Comparison of ENCODE assay signal across 8 cellular contexts in the genomic region with DNA sequence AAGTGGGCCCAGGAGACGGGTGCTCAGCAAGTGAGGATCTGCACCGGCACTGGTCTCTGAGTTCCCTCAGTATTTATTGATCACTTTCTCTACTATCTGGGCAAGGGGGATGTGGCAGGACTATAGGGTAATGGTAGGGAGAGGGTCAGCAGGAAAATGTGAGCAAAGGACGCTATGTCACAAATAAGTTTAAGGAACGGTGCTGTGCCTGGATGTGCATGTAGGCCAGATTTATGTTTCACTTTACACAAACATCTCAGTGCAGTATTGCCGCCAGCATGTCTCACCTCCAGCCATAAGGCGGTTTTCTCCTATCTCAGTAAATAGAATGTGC. TPM values are rescaled to one million over a fixed set of nuclear protein-coding genes. Genes with fewer than 3 reads are reported as not detected.
DNase-seq lines count a peak whose midpoint lies in the region; ATAC-seq and TF ChIP-seq lines count a peak whose summit lies in the region.
"Not testable (repeated sequence)": the region's sequence is repeated elsewhere in the genome, so short reads cannot be mapped to it uniquely, and the experiment has no call there.

No MANE protein-coding gene starts in this region.

- peak overlapping the region; percentile 4 for H3K4me3 Mint-ChIP-seq in T-helper 1 cell treated with Interleukin-12 subunit alpha and Interleukin-12 subunit beta and Interleukin-4 antibody, amounts not matched to agents 30 μg/mL and 1 μg/mL, for 36 hours
- H3K4me3 Mint-ChIP-seq in activated T-helper 2 cell treated with anti-CD3 and anti-CD28 coated beads, Interferon-gamma antibody, Interleukin-2, Interleukin-4, amounts not matched to agents 10 μg/mL and 5 μg/mL and 100 μg/mL, durations not matched to agents 14 hours and 24 hours and 36 hours (ENCODE audit: low read depth), result peak overlapping the region; percentile 1
- peak overlapping the region; percentile 13 for H3K4me3 Mint-ChIP-seq in natural killer cell treated with Interleukin-12 subunit alpha and Interleukin-12 subunit beta and Interleukin-15 and Interleukin-18, amount 100 ng/mL, for 72 hours
- H3K4me3 Mint-ChIP-seq in stimulated activated effector memory CD8-positive, alpha-beta T cell treated with anti-CD3 and anti-CD28 coated beads, Interleukin-12 subunit alpha, Interleukin-12 subunit beta, amount 100 ng/mL, for 72 hours, result peak overlapping the region; percentile 91

- H3K27ac ChIP-seq in BLaER1; iPS-18a (ENCODE audit: low read length): not testable (repeated sequence)
- H3K27ac ChIP-seq in HUES48 (ENCODE audit: low read depth, low read length) (peak overlapping the region; percentile 88), coronary artery (peak overlapping the region in 1 of 2 donors; percentile 99)

- not testable (repeated sequence) for H3K4me3 ChIP-seq in BLaER1; HUES48 (ENCODE audit: low read depth, low read length); iPS-18a (ENCODE audit: low read length)
- H3K4me3 ChIP-seq in coronary artery, result peak overlapping the region; percentile 82

- peak overlapping the region; percentile 82 for H3K4me2 ChIP-seq in BLaER1

- H3K36me3 Mint-ChIP-seq in T-helper 1 cell treated with Interleukin-12 subunit alpha and Interleukin-12 subunit beta and Interleukin-4 antibody, amounts not matched to agents 30 μg/mL and 1 μg/mL, for 36 hours (ENCODE audit: low read depth); activated T-helper 2 cell treated with anti-CD3 and anti-CD28 coated beads, Interferon-gamma antibody, Interleukin-2, Interleukin-4, amounts not matched to agents 10 μg/mL and 5 μg/mL and 100 μg/mL, durations not matched to agents 14 hours and 24 hours and 36 hours (ENCODE audit: low read depth); natural killer cell treated with Interleukin-12 subunit alpha and Interleukin-12 subunit beta and Interleukin-15 and Interleukin-18, amount 100 ng/mL, for 72 hours: not testable (repeated sequence)
- peaks cover 17% of the 10 kb centered on the region for H3K36me3 Mint-ChIP-seq in stimulated activated effector memory CD8-positive, alpha-beta T cell treated with anti-CD3 and anti-CD28 coated beads, Interleukin-12 subunit alpha, Interleukin-12 subunit beta, amount 100 ng/mL, for 72 hours

- not testable (repeated sequence) for H3K9me3 ChIP-seq in BLaER1; HUES48 (ENCODE audit: control insufficient read depth, insufficient read depth, low read length); iPS-18a (ENCODE audit: control insufficient read depth, low read depth, low read length)

- not testable (repeated sequence) for H3K27me3 ChIP-seq in BLaER1; HUES48 (ENCODE audit: control insufficient read depth, insufficient read depth, low read length); iPS-18a (ENCODE audit: control insufficient read depth, insufficient read depth, low read length)

- H3K4me1 Mint-ChIP-seq in T-helper 1 cell treated with Interleukin-12 subunit alpha and Interleukin-12 subunit beta and Interleukin-4 antibody, amounts not matched to agents 30 μg/mL and 1 μg/mL, for 36 hours (ENCODE audit: low read depth), result peaks cover 15% of the 10 kb centered on the region
- peaks cover 16% of the 10 kb centered on the region for H3K4me1 Mint-ChIP-seq in activated T-helper 2 cell treated with anti-CD3 and anti-CD28 coated beads, Interferon-gamma antibody, Interleukin-2, Interleukin-4, amounts not matched to agents 10 μg/mL and 5 μg/mL and 100 μg/mL, durations not matched to agents 14 hours and 24 hours and 36 hours (ENCODE audit: low read depth)
- peaks cover 9 to 19% of the 10 kb centered on the region in 2 donors for H3K4me1 Mint-ChIP-seq in natural killer cell treated with Interleukin-12 subunit alpha and Interleukin-12 subunit beta and Interleukin-15 and Interleukin-18, amount 100 ng/mL, for 72 hours (ENCODE audit: low read depth in 2 of 2)
- H3K4me1 Mint-ChIP-seq in stimulated activated effector memory CD8-positive, alpha-beta T cell treated with anti-CD3 and anti-CD28 coated beads, Interleukin-12 subunit alpha, Interleukin-12 subunit beta, amount 100 ng/mL, for 72 hours, result peaks cover 29% of the 10 kb centered on the region

- not testable (repeated sequence) for H3K9ac ChIP-seq in BLaER1; HUES48 (ENCODE audit: low read depth, low read length)
- H3K9ac ChIP-seq in iPS-18a (ENCODE audit: low read length), result peak overlapping the region; percentile 86

- ATAC-seq in natural killer cell treated with Interleukin-12 subunit alpha and Interleukin-12 subunit beta and Interleukin-15 and Interleukin-18, amount 100 ng/mL, for 72 hours; stimulated activated effector memory CD8-positive, alpha-beta T cell treated with anti-CD3 and anti-CD28 coated beads, Interleukin-12 subunit alpha, Interleukin-12 subunit beta, amount 100 ng/mL, for 72 hours: not testable (repeated sequence)

- H3K27ac Mint-ChIP-seq in T-helper 1 cell treated with Interleukin-12 subunit alpha and Interleukin-12 subunit beta and Interleukin-4 antibody, amounts not matched to agents 30 μg/mL and 1 μg/mL, for 36 hours; natural killer cell treated with Interleukin-12 subunit alpha and Interleukin-12 subunit beta and Interleukin-15 and Interleukin-18, amount 100 ng/mL, for 72 hours; stimulated activated effector memory CD8-positive, alpha-beta T cell treated with anti-CD3 and anti-CD28 coated beads, Interleukin-12 subunit alpha, Interleukin-12 subunit beta, amount 100 ng/mL, for 72 hours: not testable (repeated sequence)
- H3K27ac Mint-ChIP-seq in activated T-helper 2 cell treated with anti-CD3 and anti-CD28 coated beads, Interferon-gamma antibody, Interleukin-2, Interleukin-4, amounts not matched to agents 10 μg/mL and 5 μg/mL and 100 μg/mL, durations not matched to agents 14 hours and 24 hours and 36 hours, result peak overlapping the region; percentile 86

- H3K4me1 ChIP-seq in BLaER1, result peaks cover 18% of the 10 kb centered on the region
- not testable (repeated sequence) for H3K4me1 ChIP-seq in HUES48 (ENCODE audit: control insufficient read depth, insufficient read depth, low read length); iPS-18a (ENCODE audit: control insufficient read depth, low read depth, low read length)

- not testable (repeated sequence) for TF ChIP-seq CTCF in coronary artery (IDR thresholded peaks at IDR 0.05)

- intact Hi-C loops in activated T-helper 2 cell treated with anti-CD3 and anti-CD28 coated beads, Interferon-gamma antibody, Interleukin-2, Interleukin-4, amounts not matched to agents 10 μg/mL and 5 μg/mL and 100 μg/mL, durations not matched to agents 14 hours and 24 hours and 36 hours (cut with micrococcal nuclease), result not testable (repeated sequence)

- H3K9me3 Mint-ChIP-seq in T-helper 1 cell treated with Interleukin-12 subunit alpha and Interleukin-12 subunit beta and Interleukin-4 antibody, amounts not matched to agents 30 μg/mL and 1 μg/mL, for 36 hours; activated T-helper 2 cell treated with anti-CD3 and anti-CD28 coated beads, Interferon-gamma antibody, Interleukin-2, Interleukin-4, amounts not matched to agents 10 μg/mL and 5 μg/mL and 100 μg/mL, durations not matched to agents 14 hours and 24 hours and 36 hours; natural killer cell treated with Interleukin-12 subunit alpha and Interleukin-12 subunit beta and Interleukin-15 and Interleukin-18, amount 100 ng/mL, for 72 hours; stimulated activated effector memory CD8-positive, alpha-beta T cell treated with anti-CD3 and anti-CD28 coated beads, Interleukin-12 subunit alpha, Interleukin-12 subunit beta, amount 100 ng/mL, for 72 hours: not testable (repeated sequence)

- H3K27me3 Mint-ChIP-seq in T-helper 1 cell treated with Interleukin-12 subunit alpha and Interleukin-12 subunit beta and Interleukin-4 antibody, amounts not matched to agents 30 μg/mL and 1 μg/mL, for 36 hours (ENCODE audit: low read depth); activated T-helper 2 cell treated with anti-CD3 and anti-CD28 coated beads, Interferon-gamma antibody, Interleukin-2, Interleukin-4, amounts not matched to agents 10 μg/mL and 5 μg/mL and 100 μg/mL, durations not matched to agents 14 hours and 24 hours and 36 hours (ENCODE audit: low read depth); natural killer cell treated with Interleukin-12 subunit alpha and Interleukin-12 subunit beta and Interleukin-15 and Interleukin-18, amount 100 ng/mL, for 72 hours: not testable (repeated sequence)

- DNase-seq in activated T-helper 2 cell treated with anti-CD3 and anti-CD28 coated beads, Interferon-gamma antibody, Interleukin-2, Interleukin-4, amounts not matched to agents 10 μg/mL and 5 μg/mL and 100 μg/mL, durations not matched to agents 14 hours and 24 hours and 36 hours (ENCODE audit: low spot score); coronary artery (ENCODE audit: low spot score); natural killer cell treated with Interleukin-12 subunit alpha and Interleukin-12 subunit beta and Interleukin-15 and Interleukin-18, amount 100 ng/mL, for 72 hours (ENCODE audit: low spot score); stimulated activated effector memory CD8-positive, alpha-beta T cell treated with anti-CD3 and anti-CD28 coated beads, Interleukin-12 subunit alpha, Interleukin-12 subunit beta, amount 100 ng/mL, for 72 hours (ENCODE audit: low spot score in 2 of 2): not testable (repeated sequence)

- not testable (repeated sequence) for H4K20me1 ChIP-seq in BLaER1

- H3K36me3 ChIP-seq in BLaER1; HUES48 (ENCODE audit: control insufficient read depth, insufficient read depth, low read length); iPS-18a (ENCODE audit: control insufficient read depth, low read depth, low read length): not testable (repeated sequence)

RNA-seq across cellular contexts. Expression of a gene that starts 15.6 kb away (rescaled TPM):
- total RNA-seq in activated T-helper 2 cell treated with anti-CD3 and anti-CD28 coated beads, Interferon-gamma antibody, Interleukin-2, Interleukin-4, amounts not matched to agents 10 μg/mL and 5 μg/mL and 100 μg/mL, durations not matched to agents 14 hours and 24 hours and 36 hours, result 3.2 and 3.7 TPM in 2 replicates
- 1 to 10 TPM; 5.7 to 8.3 TPM for total RNA-seq in natural killer cell treated with Interleukin-12 subunit alpha and Interleukin-12 subunit beta and Interleukin-15 and Interleukin-18, amount 100 ng/mL, for 72 hours

RNA-seq across cellular contexts. Expression of a gene that starts 34.7 kb away (rescaled TPM):
- total RNA-seq in activated T-helper 2 cell treated with anti-CD3 and anti-CD28 coated beads, Interferon-gamma antibody, Interleukin-2, Interleukin-4, amounts not matched to agents 10 μg/mL and 5 μg/mL and 100 μg/mL, durations not matched to agents 14 hours and 24 hours and 36 hours, result 23.4 and 23.7 TPM in 2 replicates
- total RNA-seq in natural killer cell treated with Interleukin-12 subunit alpha and Interleukin-12 subunit beta and Interleukin-15 and Interleukin-18, amount 100 ng/mL, for 72 hours, result 10 to 100 TPM; 35.5 to 36.0 TPM

RNA-seq across cellular contexts. Expression of a gene that starts 43.6 kb away (rescaled TPM):
- 331 and 335 TPM in 2 replicates for total RNA-seq in activated T-helper 2 cell treated with anti-CD3 and anti-CD28 coated beads, Interferon-gamma antibody, Interleukin-2, Interleukin-4, amounts not matched to agents 10 μg/mL and 5 μg/mL and 100 μg/mL, durations not matched to agents 14 hours and 24 hours and 36 hours
- 100 to 1,000 TPM; 260 to 346 TPM for total RNA-seq in natural killer cell treated with Interleukin-12 subunit alpha and Interleukin-12 subunit beta and Interleukin-15 and Interleukin-18, amount 100 ng/mL, for 72 hours

RNA-seq across cellular contexts. Expression of a gene that starts 51.0 kb away (rescaled TPM):
- total RNA-seq in activated T-helper 2 cell treated with anti-CD3 and anti-CD28 coated beads, Interferon-gamma antibody, Interleukin-2, Interleukin-4, amounts not matched to agents 10 μg/mL and 5 μg/mL and 100 μg/mL, durations not matched to agents 14 hours and 24 hours and 36 hours, result 84.3 and 87.3 TPM in 2 replicates
- total RNA-seq in natural killer cell treated with Interleukin-12 subunit alpha and Interleukin-12 subunit beta and Interleukin-15 and Interleukin-18, amount 100 ng/mL, for 72 hours, result 10 to 100 TPM; 95.1 to 96.4 TPM

Comparison
In these comparisons a context has a peak if more than half of its experiments do, and no peak if none do; other contexts are left out.
1. H3K4me3 Mint-ChIP-seq: peak in every context shown above with its lines; median percentile 91 in stimulated activated effector memory CD8-positive, alpha-beta T cell treated with anti-CD3 and anti-CD28 coated beads, Interleukin-12 subunit alpha, Interleukin-12 subunit beta, amount 100 ng/mL, for 72 hours; 13 in natural killer cell treated with Interleukin-12 subunit alpha and Interleukin-12 subunit beta and Interleukin-15 and Interleukin-18, amount 100 ng/mL, for 72 hours; 4 in T-helper 1 cell treated with Interleukin-12 subunit alpha and Interleukin-12 subunit beta and Interleukin-4 antibody, amounts not matched to agents 30 μg/mL and 1 μg/mL, for 36 hours; 1 in activated T-helper 2 cell treated with anti-CD3 and anti-CD28 coated beads, Interferon-gamma antibody, Interleukin-2, Interleukin-4, amounts not matched to agents 10 μg/mL and 5 μg/mL and 100 μg/mL, durations not matched to agents 14 hours and 24 hours and 36 hours.